In genomic region chr6:121873595-121873994, GRCh38 we compare ENCODE assay signal across 23 cellular contexts.
"Had no signal": no experiment of that assay in that cellular context is flagged by ENCODE, and none has a peak within 500 bp of the region (broad histone marks: within the 10 kb centered on the region; RNA-seq: fewer than 3 reads in every experiment).

No MANE protein-coding gene starts in this region.

- FAIRE-seq: urothelium cell line had no signal

- H3K4me1 ChIP-seq: left ventricle myocardium inferior, neural progenitor cell, right atrium auricular region, spleen, suprapubic skin, tibial artery, upper lobe of right lung had no signal

- DNase-seq: islet precursor cell; left ventricle myocardium inferior; mesendoderm; naive B cell; natural killer cell; nephron progenitor cell; occipital lobe; spleen; stimulated activated CD4-positive, alpha-beta T cell treated with anti-CD3 and anti-CD28 coated beads, Interleukin-4, amount 100 ng/mL, for 24 hours; stimulated activated naive CD4-positive, alpha-beta T cell; tibial artery; trophoblast cell; upper lobe of right lung had no signal

- H3K9me3 ChIP-seq: left ventricle myocardium inferior, neutrophil, right atrium auricular region, spleen, suprapubic skin, thoracic aorta, tibial artery, upper lobe of right lung had no signal

- H3K36me3 ChIP-seq: left ventricle myocardium inferior, neural progenitor cell, neutrophil, right atrium auricular region, spleen, suprapubic skin, thoracic aorta, tibial artery, upper lobe of right lung had no signal

- ATAC-seq: natural killer cell; sciatic nerve; stimulated activated effector memory CD8-positive, alpha-beta T cell treated with anti-CD3 and anti-CD28 coated beads, Interleukin-12 subunit alpha, Interleukin-12 subunit beta, amount 100 ng/mL, for 72 hours; upper lobe of right lung had no signal

- H3K27me3 ChIP-seq: neural progenitor cell, neutrophil, right atrium auricular region, spleen, suprapubic skin, tibial artery, upper lobe of right lung had no signal

- H3K27ac ChIP-seq: left ventricle myocardium inferior, neural progenitor cell, neutrophil, right atrium auricular region, skin epidermis, spleen, suprapubic skin, thoracic aorta, tibial artery, upper lobe of right lung had no signal

- H3K4me3 ChIP-seq: left ventricle myocardium inferior, lung, neural progenitor cell, right atrium auricular region, skin epidermis, spleen, suprapubic skin, thoracic aorta, tibial artery, upper lobe of right lung had no signal
